ENCODE assay signal across 8 cellular contexts in genomic region chr15:23877502-23878412, GRCh38.
DNase-seq lines count a peak whose midpoint lies in the region; ATAC-seq and TF ChIP-seq lines count a peak whose summit lies in the region.

No MANE protein-coding gene starts in this region.

- H3K27me3 ChIP-seq in ascending aorta, result no peaks in the 10 kb centered on the region

- H3K36me3 ChIP-seq in ascending aorta, result no peaks in the 10 kb centered on the region

- no peaks in the 10 kb centered on the region for H3K9me3 ChIP-seq in ascending aorta

- ATAC-seq in GM19351 (IDR thresholded peaks at IDR 0.05; ENCODE audit: unreplicated experiment), result no peak

- peak; percentile 15 to 30 (median 20) for TF ChIP-seq CTCF in ascending aorta (IDR thresholded peaks at IDR 0.05)

- H3K27ac ChIP-seq in ascending aorta, result no peak overlapping the region

- intact Hi-C loops in ascending aorta (cut with DNase I), result no loop called here

- no peak overlapping the region for H3K4me3 ChIP-seq in ascending aorta

- H3K4me1 ChIP-seq in ascending aorta, result no peaks in the 10 kb centered on the region

- DNase-seq in activated effector memory CD4-positive, alpha-beta T cell treated with anti-CD3 and anti-CD28 coated beads, Interleukin-2, amount 50 U/mL, for 16 hours, result peak; percentile 66
- DNase-seq in activated effector memory CD4-positive, alpha-beta T cell treated with Interleukin-2 at 50 U/mL for 16 hours, result no peak
- DNase-seq in NCI-H2029 treated with DMSO at 0.1 percent for 48 hours (lab: John Stamatoyannopoulos, UW) (peak; percentile 17), ascending aorta (ENCODE audit: low spot score in 2 of 2) (no peak), iPS-NIHi7 (ENCODE audit: extremely low spot score) (peak; percentile 69), NCI-H226 (no peak)
- DNase-seq in stimulated activated CD8-positive, alpha-beta memory T cell treated with anti-CD3 and anti-CD28 coated beads, Interleukin-7, amount 100 ng/mL, for 48 hours (ENCODE audit: extremely low read depth in 1 of 2, low read depth in 1 of 2), result peak; percentile 10

Comparison
In these comparisons a context has a peak if more than half of its experiments do, and no peak if none do; other contexts are left out.
1. DNase-seq: peak in activated effector memory CD4-positive, alpha-beta T cell treated with anti-CD3 and anti-CD28 coated beads, Interleukin-2, amount 50 U/mL, for 16 hours (single experiment), NCI-H2029 treated with DMSO at 0.1 percent for 48 hours (single experiment), iPS-NIHi7 (single experiment) and stimulated activated CD8-positive, alpha-beta memory T cell treated with anti-CD3 and anti-CD28 coated beads, Interleukin-7, amount 100 ng/mL, for 48 hours (2 of 2); none in activated effector memory CD4-positive, alpha-beta T cell treated with Interleukin-2 at 50 U/mL for 16 hours (single experiment), ascending aorta (0 of 2) and NCI-H226 (single experiment).